8 cellular contexts compared by ENCODE assay signal in genomic region chr7:150876817-150877526, GRCh38. TPM values are rescaled to one million over a fixed set of nuclear protein-coding genes. Genes with fewer than 3 reads are reported as not detected.
DNase-seq lines count a peak whose midpoint lies in the region; ATAC-seq, FAIRE-seq and TF ChIP-seq lines count a peak whose summit lies in the region.

No MANE protein-coding gene starts in this region.

- ATAC-seq in HCT116 (peak; percentile 89), GM18517 (IDR thresholded peaks at IDR 0.05; ENCODE audit: unreplicated experiment) (no peak)

- H2AFZ ChIP-seq in HCT116 (ENCODE audit: low read depth, low read length, poor library complexity, severe bottlenecking) = peak overlapping the region; percentile 87

- peak overlapping the region; percentile 7 for H3K27ac Mint-ChIP-seq in mesothelial cell of epicardium

- peaks cover 8% of the 10 kb centered on the region for H3K4me1 Mint-ChIP-seq in mesothelial cell of epicardium

- CTCF ChIA-PET in HCT116 (lab: Charles Lee) = interaction anchor here (0.5 to 2.0 kb wide), 18 partner anchors 9 to 1541 kb away, joined by 3 to 11 read pairs (median 4); partner anchors contain the start of gene ABCB8

- no peaks in the 10 kb centered on the region for H4K20me1 ChIP-seq in BLaER1
- H4K20me1 ChIP-seq in HCT116 (ENCODE audit: insufficient read depth) = no peaks in the 10 kb centered on the region

- H3K27ac ChIP-seq in BLaER1 (no peak overlapping the region), HCT116 (ENCODE audit: low read depth, low read length) (no peak overlapping the region)

- intact Hi-C loops in HCT116 (cut with micrococcal nuclease) = loop anchor here (2.0 to 10.0 kb wide), 3 partner anchors 100 to 590 kb away; partner anchors contain the start of gene GIMAP8

- H3K9me2 ChIP-seq in HCT116 (ENCODE audit: insufficient read depth) = no peaks in the 10 kb centered on the region

- peak; percentile 72 to 77 (median 73); a peak in 5 of 6 replicates for TF ChIP-seq CTCF in HCT116 (IDR thresholded peaks at IDR 0.05 in 2 of 3, conservative IDR thresholded peaks at IDR 0.05 in 1 of 3; ENCODE audit: borderline replicate concordance in 1 of 3, insufficient read depth in 1 of 3, low read depth in 2 of 3, low read length in 2 of 3)
- peak; percentile 36 for TF ChIP-seq CTCF in mesothelial cell of epicardium (IDR thresholded peaks at IDR 0.05; ENCODE audit: unreplicated experiment)

- H3K4me2 ChIP-seq in BLaER1 = 0 out of 2 replicates have a peak overlapping the region, but pooled peaks have one; percentile 10
- H3K4me2 ChIP-seq in HCT116 (ENCODE audit: low read length) = peak overlapping the region; percentile 48

- H3K27me3 Mint-ChIP-seq in mesothelial cell of epicardium (ENCODE audit: low read depth) = peaks cover 40% of the 10 kb centered on the region

- no peaks in the 10 kb centered on the region for H3K79me2 ChIP-seq in HCT116 (ENCODE audit: insufficient read depth, low read length)

- H3K36me3 ChIP-seq in BLaER1 (no peaks in the 10 kb centered on the region), HCT116 (ENCODE audit: control insufficient read depth in 1 of 2, insufficient read depth in 2 of 2, low read length in 2 of 2) (no peaks in the 10 kb centered on the region)

- H3K36me3 Mint-ChIP-seq in mesothelial cell of epicardium = peaks cover 3% of the 10 kb centered on the region

- no peak for TF ChIP-seq POLR2A in HCT116 (IDR thresholded peaks at IDR 0.05; ENCODE audit: borderline replicate concordance, extremely low read depth, insufficient read depth, insufficient read length)

- peak; percentile 56 for TF ChIP-seq RAD21 in HCT116 (IDR thresholded peaks at IDR 0.05; ENCODE audit: low read depth)

- POLR2A ChIA-PET in HCT116 (lab: Charles Lee) = interaction anchor here (1.0 kb wide), 1 partner anchor 132 kb away, joined by 3 read pairs; no protein-coding TSS in a partner anchor

- peaks cover 22% of the 10 kb centered on the region for H3K9me3 Mint-ChIP-seq in mesothelial cell of epicardium

- no TSS peak for BruUV-seq in HCT116 (replicated peaks; lab: Mats Ljungman, UMichigan)

- H3K9me3 ChIP-seq in BLaER1 = peaks cover 22% of the 10 kb centered on the region
- H3K9me3 ChIP-seq in HCT116 (ENCODE audit: control insufficient read depth in 1 of 2, insufficient read depth in 1 of 2, low read depth in 1 of 2, low read length in 2 of 2) = no peaks in the 10 kb centered on the region; a peak in 1 of 4 replicates

- no peaks in the 10 kb centered on the region for H3K27me3 ChIP-seq in BLaER1
- peaks cover 4% of the 10 kb centered on the region; the same call in 1 of the 2 replicates for H3K27me3 ChIP-seq in HCT116 (ENCODE audit: insufficient read depth, low read length)

- H3K9ac ChIP-seq in BLaER1 (no peak overlapping the region), HCT116 (ENCODE audit: low read length) (no peak overlapping the region)

- RAD21 ChIA-PET in HCT116 (lab: Charles Lee; ENCODE audit: low non-redundant PET in 1 of 2, low total read pairs in 2 of 2, uncharacterized antibody in 2 of 2, unreplicated experiment in 2 of 2) = no interaction called here

- H3K4me1 ChIP-seq in BLaER1 = peaks cover 8% of the 10 kb centered on the region
- H3K4me1 ChIP-seq in HCT116 (ENCODE audit: control insufficient read depth in 1 of 2, insufficient read depth in 2 of 2, low read length in 2 of 2) = peaks cover 0 to 20% of the 10 kb centered on the region in 2 experiments; a peak in 3 of 4 replicates

- H3K4me3 ChIP-seq in BLaER1 = no peak overlapping the region
- H3K4me3 ChIP-seq in HCT116 (replicated peaks in 1 of 2; ENCODE audit: low read depth in 1 of 2, low read length in 2 of 2) = no peak overlapping the region

- FAIRE-seq in endometrium (lab: Jason Lieb, UNC) = peak; percentile 70

- peak overlapping the region; percentile 22 for H3K4me3 Mint-ChIP-seq in mesothelial cell of epicardium

- peak; percentile 87 for DNase-seq in HCT116 (ENCODE audit: low read depth, low spot score)
- peak; percentile 29 to 57 for DNase-seq in NCI-H446 (lab: John Stamatoyannopoulos, UW)
- DNase-seq in activated CD4-positive, alpha-beta T cell treated with anti-CD3 and anti-CD28 coated beads, Interleukin-2, amount 50 U/mL, for 48 hours = peak; percentile 40 to 51
- peak; percentile 45 to 67 for DNase-seq in mesothelial cell of epicardium (ENCODE audit: low spot score in 2 of 2, unreplicated experiment in 2 of 2)
- DNase-seq in superior temporal gyrus (ENCODE audit: extremely low spot score) = peak; percentile 74

TF ChIP-seq in HCT116, 20 proteins besides CTCF, POLR2A, EP300 and RAD21:
- TF ChIP-seq EZH2 (IDR thresholded peaks at IDR 0.05) = no peak
- TF ChIP-seq SP1 (IDR thresholded peaks at IDR 0.05; ENCODE audit: low read depth) = peak; percentile 30
- TF ChIP-seq MAX (IDR thresholded peaks at IDR 0.05) = peak; percentile 93
- no peak for TF ChIP-seq SIN3A (IDR thresholded peaks at IDR 0.05; ENCODE audit: low read depth)
- TF ChIP-seq JUND (IDR thresholded peaks at IDR 0.05) = no peak
- TF ChIP-seq EGR1 (IDR thresholded peaks at IDR 0.05; ENCODE audit: low read depth) = no peak
- no peak for TF ChIP-seq FOSL1 (IDR thresholded peaks at IDR 0.05; ENCODE audit: low read depth)
- TF ChIP-seq ZBTB33 (IDR thresholded peaks at IDR 0.05; ENCODE audit: extremely low read depth, insufficient replicate concordance, low read length) = no peak
- TF ChIP-seq TCF7L2 (IDR thresholded peaks at IDR 0.05; ENCODE audit: borderline replicate concordance, extremely low read depth, insufficient read depth, insufficient read length) = no peak
- no peak for TF ChIP-seq CEBPB (IDR thresholded peaks at IDR 0.05; ENCODE audit: low read depth)
- TF ChIP-seq YY1 (IDR thresholded peaks at IDR 0.05; ENCODE audit: extremely low read depth, insufficient replicate concordance, low read depth, low read length) = no peak
- peak; percentile 77 for TF ChIP-seq CBX3 (IDR thresholded peaks at IDR 0.05; ENCODE audit: low read depth)
- TF ChIP-seq ZFX (IDR thresholded peaks at IDR 0.05) = no peak
- no peak for TF ChIP-seq ZNF274 (IDR thresholded peaks at IDR 0.05; ENCODE audit: low read depth, low read length)
- TF ChIP-seq SRF (IDR thresholded peaks at IDR 0.05; ENCODE audit: low read depth) = no peak
- TF ChIP-seq ELF1 (IDR thresholded peaks at IDR 0.05; ENCODE audit: borderline replicate concordance, low read depth) = no peak
- TF ChIP-seq ATF3 (IDR thresholded peaks at IDR 0.05) = no peak
- TF ChIP-seq, protein P1, sequence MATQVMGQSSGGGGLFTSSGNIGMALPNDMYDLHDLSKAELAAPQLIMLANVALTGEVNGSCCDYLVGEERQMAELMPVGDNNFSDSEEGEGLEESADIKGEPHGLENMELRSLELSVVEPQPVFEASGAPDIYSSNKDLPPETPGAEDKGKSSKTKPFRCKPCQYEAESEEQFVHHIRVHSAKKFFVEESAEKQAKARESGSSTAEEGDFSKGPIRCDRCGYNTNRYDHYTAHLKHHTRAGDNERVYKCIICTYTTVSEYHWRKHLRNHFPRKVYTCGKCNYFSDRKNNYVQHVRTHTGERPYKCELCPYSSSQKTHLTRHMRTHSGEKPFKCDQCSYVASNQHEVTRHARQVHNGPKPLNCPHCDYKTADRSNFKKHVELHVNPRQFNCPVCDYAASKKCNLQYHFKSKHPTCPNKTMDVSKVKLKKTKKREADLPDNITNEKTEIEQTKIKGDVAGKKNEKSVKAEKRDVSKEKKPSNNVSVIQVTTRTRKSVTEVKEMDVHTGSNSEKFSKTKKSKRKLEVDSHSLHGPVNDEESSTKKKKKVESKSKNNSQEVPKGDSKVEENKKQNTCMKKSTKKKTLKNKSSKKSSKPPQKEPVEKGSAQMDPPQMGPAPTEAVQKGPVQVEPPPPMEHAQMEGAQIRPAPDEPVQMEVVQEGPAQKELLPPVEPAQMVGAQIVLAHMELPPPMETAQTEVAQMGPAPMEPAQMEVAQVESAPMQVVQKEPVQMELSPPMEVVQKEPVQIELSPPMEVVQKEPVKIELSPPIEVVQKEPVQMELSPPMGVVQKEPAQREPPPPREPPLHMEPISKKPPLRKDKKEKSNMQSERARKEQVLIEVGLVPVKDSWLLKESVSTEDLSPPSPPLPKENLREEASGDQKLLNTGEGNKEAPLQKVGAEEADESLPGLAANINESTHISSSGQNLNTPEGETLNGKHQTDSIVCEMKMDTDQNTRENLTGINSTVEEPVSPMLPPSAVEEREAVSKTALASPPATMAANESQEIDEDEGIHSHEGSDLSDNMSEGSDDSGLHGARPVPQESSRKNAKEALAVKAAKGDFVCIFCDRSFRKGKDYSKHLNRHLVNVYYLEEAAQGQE (IDR thresholded peaks at IDR 0.05; ENCODE audit: low read depth) = no peak
- no peak for TF ChIP-seq EZH2phosphoT487 (IDR thresholded peaks at IDR 0.05; ENCODE audit: borderline replicate concordance)
- no peak for TF ChIP-seq POLR2AphosphoS5 (IDR thresholded peaks at IDR 0.05; ENCODE audit: low read depth, low read length)

RNA-seq across cellular contexts. Expression of gene AOC1, which starts 24.7 kb away (rescaled TPM):
- 0.37 TPM for total RNA-seq in HCT116 (2021; ENCODE audit: unreplicated experiment)
- 0.36 and 0.47 TPM in 2 replicates for polyA plus RNA-seq in HCT116 (2012)
- not detected in 3 replicates for total RNA-seq in mesothelial cell of epicardium
